ENCODE assay signal across 17 cellular contexts in the genomic region with DNA sequence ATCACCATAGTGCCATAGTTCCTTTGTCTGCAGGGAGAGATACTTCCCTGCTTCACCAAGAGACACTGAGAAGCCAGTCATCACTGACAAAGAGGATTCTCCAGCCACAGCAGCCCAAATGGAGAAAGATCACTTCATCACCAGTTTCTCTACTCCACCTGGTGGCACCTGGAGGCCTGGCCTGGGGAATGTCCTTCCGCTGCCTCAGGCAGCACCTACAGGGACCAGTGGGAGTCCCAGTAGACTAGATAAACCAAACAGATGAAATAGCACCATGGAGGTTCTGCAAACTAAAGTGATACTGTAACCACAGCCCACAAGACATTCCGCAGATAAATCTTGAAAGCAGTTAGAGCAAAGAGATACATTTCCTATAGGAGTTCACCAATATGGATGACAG.
"Had no signal": no experiment of that assay in that cellular context is flagged by ENCODE, and none has a peak within 500 bp of the region (broad histone marks: within the 10 kb centered on the region; RNA-seq: fewer than 3 reads in every experiment).

No MANE protein-coding gene starts in this region.

- H3K4me3 ChIP-seq: cardiac muscle cell, gastrocnemius medialis, heart right ventricle, thoracic aorta had no signal

- H3K9me3 ChIP-seq: thoracic aorta had no signal

- H3K4me1 ChIP-seq: gastrocnemius medialis, heart right ventricle had no signal

- H3K36me3 Mint-ChIP-seq: natural killer cell treated with Interleukin-12 subunit alpha and Interleukin-12 subunit beta and Interleukin-15 and Interleukin-18, amount 100 ng/mL, for 72 hours; stimulated activated effector memory CD8-positive, alpha-beta T cell treated with anti-CD3 and anti-CD28 coated beads, Interleukin-12 subunit alpha, Interleukin-12 subunit beta, amount 100 ng/mL, for 72 hours had no signal

- DNase-seq: activated CD4-positive, alpha-beta T cell treated with anti-CD3 and anti-CD28 coated beads, Interleukin-2, amount 10 ng/mL, durations not matched to agents 24 days and 14 days; activated CD4-positive, CD25-positive, alpha-beta regulatory T cell; activated CD8-positive, alpha-beta memory T cell treated with anti-CD3 and anti-CD28 coated beads, Interleukin-2, amount 50 U/mL, for 48 hours; activated gamma-delta T cell; activated T-cell treated with anti-CD3 and anti-CD28 coated beads, Interleukin-2, amount 50 U/mL, for 72 hours; erythroblast; gastrocnemius medialis; heart right ventricle; left ventricle myocardium superior; mesenchymal stem cell; nucleus accumbens; posterior cingulate gyrus had no signal

- ATAC-seq: activated naive CD4-positive, alpha-beta T cell treated with anti-CD3 and anti-CD28 coated beads, Interleukin-2, amount 50 U/mL, for 72 hours; activated T-cell treated with anti-CD3 and anti-CD28 coated beads, Interleukin-2, amount 50 U/mL, for 72 hours; gastrocnemius medialis; heart right ventricle; left ventricle myocardium superior; natural killer cell treated with Interleukin-12 subunit alpha and Interleukin-12 subunit beta and Interleukin-15 and Interleukin-18, amount 100 ng/mL, for 72 hours; stimulated activated effector memory CD8-positive, alpha-beta T cell treated with anti-CD3 and anti-CD28 coated beads, Interleukin-12 subunit alpha, Interleukin-12 subunit beta, amount 100 ng/mL, for 72 hours had no signal

- H3K27ac Mint-ChIP-seq: activated CD4-positive, alpha-beta T cell treated with anti-CD3 and anti-CD28 coated beads, Interleukin-2, amount 10 ng/mL, durations not matched to agents 24 days and 14 days; activated naive CD4-positive, alpha-beta T cell treated with anti-CD3 and anti-CD28 coated beads, Interleukin-2, amount 50 U/mL, for 72 hours; activated T-cell treated with anti-CD3 and anti-CD28 coated beads, Interleukin-2, amount 50 U/mL, for 72 hours; natural killer cell treated with Interleukin-12 subunit alpha and Interleukin-12 subunit beta and Interleukin-15 and Interleukin-18, amount 100 ng/mL, for 72 hours; stimulated activated effector memory CD8-positive, alpha-beta T cell treated with anti-CD3 and anti-CD28 coated beads, Interleukin-12 subunit alpha, Interleukin-12 subunit beta, amount 100 ng/mL, for 72 hours had no signal

- H3K27me3 Mint-ChIP-seq: activated CD4-positive, alpha-beta T cell treated with anti-CD3 and anti-CD28 coated beads, Interleukin-2, amount 10 ng/mL, durations not matched to agents 24 days and 14 days; natural killer cell treated with Interleukin-12 subunit alpha and Interleukin-12 subunit beta and Interleukin-15 and Interleukin-18, amount 100 ng/mL, for 72 hours had no signal

- H3K27ac ChIP-seq: cardiac muscle cell, gastrocnemius medialis, heart right ventricle, thoracic aorta had no signal

- H3K4me1 Mint-ChIP-seq: activated CD4-positive, alpha-beta T cell treated with anti-CD3 and anti-CD28 coated beads, Interleukin-2, amount 10 ng/mL, durations not matched to agents 24 days and 14 days; stimulated activated effector memory CD8-positive, alpha-beta T cell treated with anti-CD3 and anti-CD28 coated beads, Interleukin-12 subunit alpha, Interleukin-12 subunit beta, amount 100 ng/mL, for 72 hours had no signal

- H3K4me3 Mint-ChIP-seq: activated CD4-positive, alpha-beta T cell treated with anti-CD3 and anti-CD28 coated beads, Interleukin-2, amount 10 ng/mL, durations not matched to agents 24 days and 14 days; activated T-cell treated with anti-CD3 and anti-CD28 coated beads, Interleukin-2, amount 50 U/mL, for 72 hours; natural killer cell treated with Interleukin-12 subunit alpha and Interleukin-12 subunit beta and Interleukin-15 and Interleukin-18, amount 100 ng/mL, for 72 hours; stimulated activated effector memory CD8-positive, alpha-beta T cell treated with anti-CD3 and anti-CD28 coated beads, Interleukin-12 subunit alpha, Interleukin-12 subunit beta, amount 100 ng/mL, for 72 hours had no signal

- H3K36me3 ChIP-seq: cardiac muscle cell, gastrocnemius medialis, heart right ventricle, thoracic aorta had no signal

- H3K27me3 ChIP-seq: cardiac muscle cell, gastrocnemius medialis, heart right ventricle had no signal
